Comparison of ENCODE assay signal across 12 cellular contexts in the genomic region with DNA sequence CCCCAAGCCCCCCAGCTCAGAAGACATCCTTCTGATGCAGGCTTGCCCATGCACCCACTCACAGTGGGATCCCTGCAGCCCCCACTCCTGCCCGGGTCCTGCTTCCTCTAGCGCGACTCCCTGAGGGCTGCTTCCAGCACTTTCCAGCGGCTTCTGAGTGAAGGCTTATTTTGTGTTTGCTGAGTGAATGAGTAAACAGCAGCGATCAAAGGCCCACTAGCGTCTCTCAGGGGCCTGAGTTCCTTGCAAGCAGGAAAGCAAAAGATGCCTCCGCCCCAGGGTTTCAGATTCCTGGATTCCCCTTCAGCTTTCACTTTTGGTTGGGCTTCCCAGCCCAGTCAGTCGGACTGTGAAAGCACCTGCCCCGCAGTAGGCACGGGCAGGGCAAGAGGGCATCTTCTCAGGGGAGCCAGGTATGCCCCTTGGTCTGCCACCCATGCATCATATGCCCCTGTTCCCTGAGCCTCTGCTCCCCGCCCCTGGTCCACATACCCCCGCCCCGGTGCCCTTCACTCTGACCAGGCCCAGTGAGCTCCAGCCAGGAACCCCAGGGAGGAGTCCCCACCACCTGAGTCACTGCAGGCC. TPM values are rescaled to one million over a fixed set of nuclear protein-coding genes. Genes with fewer than 3 reads are reported as not detected.
DNase-seq lines count a peak whose midpoint lies in the region; ATAC-seq and TF ChIP-seq lines count a peak whose summit lies in the region.
"Had no signal": no experiment of that assay in that cellular context is flagged by ENCODE, and none has a peak within 500 bp of the region (broad histone marks: within the 10 kb centered on the region; RNA-seq: fewer than 3 reads in every experiment).

No MANE protein-coding gene starts in this region.

- no peak for TF ChIP-seq CTCF in heart right ventricle (IDR thresholded peaks at IDR 0.05)
- TF ChIP-seq CTCF in type B pancreatic cell (conservative IDR thresholded peaks at IDR 0.05): no peak

- H3K79me1 ChIP-seq in mesendoderm (ENCODE audit: low read length): peaks cover 3% of the 10 kb centered on the region

- peaks cover 0 to 29% (median 6%) of the 10 kb centered on the region in 9 donors for H3K36me3 ChIP-seq in heart right ventricle
- peaks cover 5% of the 10 kb centered on the region for H3K36me3 ChIP-seq in mesendoderm (ENCODE audit: control insufficient read depth, insufficient read depth, low read length)

- H3K36me3 Mint-ChIP-seq in effector memory CD8-positive, alpha-beta T cell (ENCODE audit: insufficient read depth): peaks cover 28% of the 10 kb centered on the region
- H3K36me3 Mint-ChIP-seq in type B pancreatic cell: peaks cover 8% of the 10 kb centered on the region

- peak overlapping the region; percentile 81 for H2BK5ac ChIP-seq in mesendoderm (ENCODE audit: low read length)

- no peak overlapping the region for H3K23ac ChIP-seq in mesendoderm (ENCODE audit: low read length)

- DNase-seq in heart right ventricle (no peak), left ventricle myocardium superior (no peak), mesendoderm (peak; percentile 80), type B pancreatic cell (ENCODE audit: extremely low spot score, unreplicated experiment) (no peak), NCI-H1092 treated with DMSO at 0.1 percent for 48 hours (lab: John Stamatoyannopoulos, UW) (no peak), NCI-H748 (lab: John Stamatoyannopoulos, UW; ENCODE audit: unreplicated experiment) (no peak)
- no peak for DNase-seq in effector memory CD8-positive, alpha-beta T cell
- no peak for DNase-seq in stimulated activated CD4-positive, alpha-beta T cell treated with anti-CD3 and anti-CD28 coated beads, Interleukin-12 subunit alpha, Interleukin-12 subunit beta, amount 100 ng/mL, for 4 hours
- DNase-seq: activated CD8-positive, alpha-beta memory T cell treated with anti-CD3 and anti-CD28 coated beads for 24 hours; activated naive CD4-positive, alpha-beta T cell treated with anti-CD3 and anti-CD28 coated beads, Interleukin-2, amount 10 ng/mL, durations not matched to agents 7 days and 5 days; occipital lobe had no signal

- peak overlapping the region; percentile 99 for H2AK5ac ChIP-seq in mesendoderm (ENCODE audit: low read length)

- peak in 5 of 8 donors; percentile 16 to 56 (median 39) for ATAC-seq in heart right ventricle
- ATAC-seq in left ventricle myocardium superior: no peak
- ATAC-seq in effector memory CD8-positive, alpha-beta T cell (replicated peaks): no peak

- H3K27ac ChIP-seq in heart right ventricle: peak overlapping the region in 3 of 10 donors; percentile 31 to 65 (median 48)
- H3K27ac ChIP-seq in mesendoderm (ENCODE audit: low read depth, low read length): peak overlapping the region; percentile 45

- no peaks in the 10 kb centered on the region for H3K27me3 Mint-ChIP-seq in effector memory CD8-positive, alpha-beta T cell
- no peaks in the 10 kb centered on the region for H3K27me3 Mint-ChIP-seq in type B pancreatic cell
- H3K27me3 Mint-ChIP-seq: activated naive CD4-positive, alpha-beta T cell treated with anti-CD3 and anti-CD28 coated beads, Interleukin-2, amount 10 ng/mL, durations not matched to agents 7 days and 5 days had no signal

- H3K4me1 Mint-ChIP-seq in effector memory CD8-positive, alpha-beta T cell (ENCODE audit: low read depth in 2 of 2): peaks cover 16 to 17% of the 10 kb centered on the region in 2 donors
- H3K4me1 Mint-ChIP-seq in type B pancreatic cell (ENCODE audit: unreplicated experiment): peaks cover 15% of the 10 kb centered on the region

- H3K56ac ChIP-seq in mesendoderm (ENCODE audit: low read length): peak overlapping the region; percentile 79

- H3K9ac ChIP-seq in mesendoderm (ENCODE audit: low read length): peak overlapping the region; percentile 19

- peak overlapping the region; percentile 68 to 73 for H3K27ac Mint-ChIP-seq in effector memory CD8-positive, alpha-beta T cell
- H3K27ac Mint-ChIP-seq in type B pancreatic cell: no peak overlapping the region
- H3K27ac Mint-ChIP-seq: activated naive CD4-positive, alpha-beta T cell treated with anti-CD3 and anti-CD28 coated beads, Interleukin-2, amount 10 ng/mL, durations not matched to agents 7 days and 5 days had no signal

- intact Hi-C loops in heart right ventricle (cut with DNase I): no loop called here
- intact Hi-C loops in left ventricle myocardium superior (cut with micrococcal nuclease): no loop called here

- no peak overlapping the region for H4K5ac ChIP-seq in mesendoderm (ENCODE audit: low read length)

- peak overlapping the region in 7 of 10 donors; percentile 8 to 47 (median 42) for H3K4me3 ChIP-seq in heart right ventricle
- no peak overlapping the region for H3K4me3 ChIP-seq in mesendoderm (ENCODE audit: low read length)
- H3K4me3 ChIP-seq: lung had no signal

- H3K9me3 Mint-ChIP-seq in effector memory CD8-positive, alpha-beta T cell: no peaks in the 10 kb centered on the region
- no peaks in the 10 kb centered on the region for H3K9me3 Mint-ChIP-seq in type B pancreatic cell
- H3K9me3 Mint-ChIP-seq: activated naive CD4-positive, alpha-beta T cell treated with anti-CD3 and anti-CD28 coated beads, Interleukin-2, amount 10 ng/mL, durations not matched to agents 7 days and 5 days had no signal

- no peaks in the 10 kb centered on the region for H3K9me3 ChIP-seq in heart right ventricle

- WGBS in heart right ventricle, 2 donors: 61% methylated on average over 13 of the region's 13 CpGs
- no CpG with 5 or more reads among the region's 13 CpGs for WGBS in mesendoderm (ENCODE audit: extremely low coverage, insufficient coverage, low lambda C conversion rate)

- H3K4me3 Mint-ChIP-seq in effector memory CD8-positive, alpha-beta T cell: no peak overlapping the region
- peak overlapping the region; percentile 16 for H3K4me3 Mint-ChIP-seq in type B pancreatic cell
- H3K4me3 Mint-ChIP-seq: activated naive CD4-positive, alpha-beta T cell treated with anti-CD3 and anti-CD28 coated beads, Interleukin-2, amount 10 ng/mL, durations not matched to agents 7 days and 5 days had no signal

- peak overlapping the region; percentile 16 for H2BK120ac ChIP-seq in mesendoderm (ENCODE audit: low read depth, low read length)

- peak overlapping the region; percentile 87 for H3K4ac ChIP-seq in mesendoderm (ENCODE audit: low read depth, low read length)

- H3K4me1 ChIP-seq in heart right ventricle (peaks cover 0 to 10% (median 0%) of the 10 kb centered on the region in 9 donors), mesendoderm (ENCODE audit: control insufficient read depth, low read depth, low read length) (no peaks in the 10 kb centered on the region)

- no peak overlapping the region for H4K8ac ChIP-seq in mesendoderm (ENCODE audit: low read depth, low read length)

- H3K18ac ChIP-seq in mesendoderm (ENCODE audit: low read length): peak overlapping the region; percentile 47

- peaks cover 2% of the 10 kb centered on the region for H3K79me2 ChIP-seq in mesendoderm (ENCODE audit: control insufficient read depth, insufficient read depth, low read length)

- H3K27me3 ChIP-seq in heart right ventricle (no peaks in the 10 kb centered on the region), mesendoderm (ENCODE audit: insufficient read depth, low read length, poor library complexity) (no peaks in the 10 kb centered on the region)

- no peak overlapping the region for H3K4me2 ChIP-seq in mesendoderm (ENCODE audit: low read length)

- no peak overlapping the region for H2BK15ac ChIP-seq in mesendoderm (replicated peaks; ENCODE audit: low read depth)

RNA-seq across cellular contexts. Expression of a gene that starts 9.2 kb away (rescaled TPM):
- total RNA-seq in heart right ventricle (10 to 100 TPM in 4 of 10 donors, 1 to 10 TPM in 6; 6.7 to 12.7 (median 9.0) TPM), left ventricle myocardium superior (8.8 TPM), type B pancreatic cell (ENCODE audit: low replicate concordance) (24.0 TPM in 2 replicates)
- 10 to 100 TPM in 1 of 2 donors, 1 to 10 TPM in 1; 4.8 to 16.9 TPM for polyA plus RNA-seq in heart right ventricle
- 40.9 TPM for polyA plus RNA-seq in mesendoderm (2013, experiment 1 of 2)
- 40.4 TPM for polyA plus RNA-seq in mesendoderm (2013, experiment 2 of 2)

RNA-seq across cellular contexts. Expression of a gene that starts 58.2 kb away (rescaled TPM):
- total RNA-seq in heart right ventricle (10 to 100 TPM; 35.8 to 57.2 (median 39.5) TPM), left ventricle myocardium superior (46.8 TPM), type B pancreatic cell (ENCODE audit: low replicate concordance) (47.8 and 57.0 TPM in 2 replicates)
- 10 to 100 TPM; 14.0 to 20.1 TPM for polyA plus RNA-seq in heart right ventricle
- polyA plus RNA-seq in mesendoderm (2013, experiment 1 of 2): 43.8 TPM
- 45.8 TPM for polyA plus RNA-seq in mesendoderm (2013, experiment 2 of 2)

Comparison
In these comparisons a context has a peak if more than half of its experiments do, and no peak if none do; other contexts are left out.
1. ATAC-seq: peak in heart right ventricle (5 of 8); none in left ventricle myocardium superior (single experiment) and effector memory CD8-positive, alpha-beta T cell (single experiment).